Comparison of ENCODE assay signal across 1 cellular context in genomic region chr21:41779659-41780058, GRCh38.
TF ChIP-seq lines count a peak whose summit lies in the region.

No MANE protein-coding gene starts in this region.

TF ChIP-seq in HEK293, 187 proteins besides CTCF, POLR2A, EP300 and RAD21 (continued from another document):
- TF ChIP-seq ZNF19 (tag by site-specific recombination; IDR thresholded peaks at IDR 0.05; ENCODE audit: low read depth): no peak
- no peak for TF ChIP-seq ZNF354C (tag by site-specific recombination; IDR thresholded peaks at IDR 0.05; ENCODE audit: borderline replicate concordance, low read depth)
- TF ChIP-seq ZNF48 (tag by site-specific recombination; IDR thresholded peaks at IDR 0.05): no peak
TF ChIP-seq in HEK293: peak in this region for 5.
